In genomic region chr7:77360104-77360503, GRCh38 we compare ENCODE assay signal across 26 cellular contexts. TPM values are rescaled to one million over a fixed set of nuclear protein-coding genes. Genes with fewer than 3 reads are reported as not detected.
DNase-seq lines count a peak whose midpoint lies in the region; ATAC-seq, FAIRE-seq and TF ChIP-seq lines count a peak whose summit lies in the region.
"Had no signal": no experiment of that assay in that cellular context is flagged by ENCODE, and none has a peak within 500 bp of the region (broad histone marks: within the 10 kb centered on the region; RNA-seq: fewer than 3 reads in every experiment).

No MANE protein-coding gene starts in this region.

- dilution Hi-C loops in keratinocyte (cut with MboI; ENCODE audit: extremely low pct_ligation_motif_present, low sequenced_read_pairs), result no loop called here

- peaks cover 14% of the 10 kb centered on the region for H3K4me1 ChIP-seq in keratinocyte (ENCODE audit: control insufficient read depth, extremely low read depth, insufficient read depth, low read length)

- H3K4me2 ChIP-seq in keratinocyte (ENCODE audit: control insufficient read depth, extremely low read depth, insufficient read depth, low read depth, low read length), result peak overlapping the region; percentile 25

- no peak for TF ChIP-seq CTCF in LNCaP clone FGC (IDR thresholded peaks at IDR 0.05; ENCODE audit: control insufficient read depth, extremely low read depth, insufficient read depth)
- no peak for TF ChIP-seq CTCF in keratinocyte (optimal IDR thresholded peaks at IDR 0.05 in 1 of 3, IDR thresholded peaks at IDR 0.05 in 1 of 3, conservative IDR thresholded peaks at IDR 0.05 in 1 of 3; ENCODE audit: extremely low read depth in 1 of 3, insufficient read depth in 2 of 3, low read length in 3 of 3)

- no peak overlapping the region for H3K27ac ChIP-seq in keratinocyte (ENCODE audit: control insufficient read depth, insufficient read depth, low read length)
- H3K27ac ChIP-seq: dorsolateral prefrontal cortex had no signal

- H3K4me3 ChIP-seq in LNCaP clone FGC (ENCODE audit: low read depth, low read length), result no peak overlapping the region
- no peak overlapping the region for H3K4me3 ChIP-seq in keratinocyte (ENCODE audit: control insufficient read depth in 2 of 3, extremely low read depth in 1 of 3, insufficient read depth in 2 of 3, low read depth in 1 of 3, low read length in 3 of 3)
- H3K4me3 ChIP-seq: dorsolateral prefrontal cortex had no signal

- no peaks in the 10 kb centered on the region for H3K27me3 ChIP-seq in keratinocyte (ENCODE audit: control insufficient read depth, extremely low read depth, insufficient read depth, low read length)
- H3K27me3 ChIP-seq: dorsolateral prefrontal cortex had no signal

- H3K9me1 ChIP-seq in keratinocyte (ENCODE audit: control insufficient read depth, extremely low read depth, insufficient read depth, low read length), result no peaks in the 10 kb centered on the region

- no peaks in the 10 kb centered on the region for H3K36me3 ChIP-seq in keratinocyte (ENCODE audit: control insufficient read depth in 2 of 2, extremely low read depth in 1 of 2, insufficient read depth in 2 of 2, low read length in 2 of 2)

- H4K20me1 ChIP-seq in keratinocyte (ENCODE audit: control insufficient read depth, extremely low read depth, insufficient read depth, low read length), result no peaks in the 10 kb centered on the region

- no peak for FAIRE-seq in keratinocyte (lab: Jason Lieb, UNC)
- FAIRE-seq: RCC 7860 had no signal

- H2AFZ ChIP-seq in keratinocyte (ENCODE audit: control insufficient read depth, low read length), result peak overlapping the region; percentile 1

- DNase-seq in COR-L47 (lab: John Stamatoyannopoulos, UW) (peak; percentile 11), LNCaP clone FGC (ENCODE audit: low read depth) (peak; percentile 34), keratinocyte (ENCODE audit: low read depth, low spot score) (no peak), renal cortical epithelial cell (ENCODE audit: low read depth) (peak; percentile 80), ecto neural progenitor cell (ENCODE audit: low spot score) (no peak), NCI-H524 treated with DMSO at 0.1 percent for 48 hours (lab: John Stamatoyannopoulos, UW) (no peak)
- DNase-seq: activated CD8-positive, alpha-beta memory T cell treated with anti-CD3 and anti-CD28 coated beads, Interleukin-2, amount 10 ng/mL, durations not matched to agents 7 days and 5 days; activated naive CD4-positive, alpha-beta T cell; activated T-cell treated with anti-CD3 and anti-CD28 coated beads, Interleukin-2, amount 50 U/mL, for 72 hours; AML-193; CD4-positive, alpha-beta memory T cell; cerebellar nuclear complex; DMS79 treated with DMSO at 0.1 percent for 48 hours; dorsolateral prefrontal cortex; GF-D8; glutamatergic neuron; Karpas-422; mesenchymal stem cell; NCI-H187; NCI-H526; SIG-M5; stimulated activated naive CD4-positive, alpha-beta T cell treated with Interleukin-2 at 50 U/mL for 16 hours; SW 1271; T1000 had no signal

- no peaks in the 10 kb centered on the region for H3K79me2 ChIP-seq in keratinocyte (ENCODE audit: control insufficient read depth, insufficient read depth, low read length)

- ATAC-seq in GM18907 (IDR thresholded peaks at IDR 0.05; ENCODE audit: unreplicated experiment), result no peak
- ATAC-seq: activated CD8-positive, alpha-beta memory T cell treated with anti-CD3 and anti-CD28 coated beads, Interleukin-2, amount 10 ng/mL, durations not matched to agents 7 days and 5 days; activated T-cell treated with anti-CD3 and anti-CD28 coated beads, Interleukin-2, amount 50 U/mL, for 72 hours had no signal

- no peak overlapping the region for H3K9ac ChIP-seq in keratinocyte (ENCODE audit: control insufficient read depth, extremely low read depth, insufficient read depth, low read length)

- no peaks in the 10 kb centered on the region for H3K9me3 ChIP-seq in keratinocyte (ENCODE audit: control insufficient read depth, low read depth, low read length)

RNA-seq across cellular contexts. Expression of gene GSAP, which starts 56.0 kb away (rescaled TPM):
- polyA plus RNA-seq in keratinocyte, result 2.8 to 5.4 TPM (median 5.0 TPM) in 3 replicates
- polyA plus RNA-seq in keratinocyte (2011; ENCODE audit: low read depth), result 5.3 TPM
- 2.1 and 4.5 TPM in 2 replicates for polyA plus RNA-seq in keratinocyte (2011; cell fraction: cytosol; rRNA removed)
- 14.3 and 15.2 TPM in 2 replicates for polyA plus RNA-seq in keratinocyte (2011; cell fraction: nucleus; rRNA removed)
- polyA plus RNA-seq in keratinocyte (2012; ENCODE audit: low replicate concordance), result 1.8 and 7.3 TPM in 2 replicates
- 4.6 to 11.1 TPM (median 6.0 TPM) in 3 replicates for polyA minus RNA-seq in keratinocyte
- polyA minus RNA-seq in keratinocyte (2011; cell fraction: cytosol; rRNA and poly(A)+ RNA removed), result 4.0 TPM
- polyA minus RNA-seq in keratinocyte (2011; cell fraction: nucleus; rRNA and poly(A)+ RNA removed), result 5.2 and 16.1 TPM in 2 replicates
- 9.3 and 17.0 TPM in 2 replicates for total RNA-seq in renal cortical epithelial cell

Comparison
In these comparisons a context has a peak if more than half of its experiments do, and no peak if none do; other contexts are left out.
1. DNase-seq: peak in COR-L47 (single experiment), LNCaP clone FGC (single experiment) and renal cortical epithelial cell (single experiment); none in keratinocyte (single experiment), ecto neural progenitor cell (single experiment) and NCI-H524 treated with DMSO at 0.1 percent for 48 hours (single experiment).